ENCODE assay signal across 30 cellular contexts in genomic region chr2:181771355-181771754, GRCh38.
"Had no signal": no experiment of that assay in that cellular context is flagged by ENCODE, and none has a peak within 500 bp of the region (broad histone marks: within the 10 kb centered on the region; RNA-seq: fewer than 3 reads in every experiment).

No MANE protein-coding gene starts in this region.

- ATAC-seq: activated CD4-positive, alpha-beta T cell treated with anti-CD3 and anti-CD28 coated beads for 36 hours; gastrocnemius medialis; left lung; lower lobe of right lung; mucosa of descending colon; pancreas; psoas muscle; upper lobe of right lung had no signal

- H3K9me3 ChIP-seq: adrenal gland, colonic mucosa, esophagus squamous epithelium, gastrocnemius medialis, left lung, lower lobe of right lung, mucosa of descending colon, pancreas, psoas muscle, sigmoid colon, spleen, suprapubic skin, tibial artery, upper lobe of right lung had no signal

- DNase-seq: activated CD4-positive, alpha-beta T cell treated with anti-CD3 and anti-CD28 coated beads for 36 hours; activated CD4-positive, CD25-positive, alpha-beta regulatory T cell; activated CD8-positive, alpha-beta memory T cell treated with anti-CD3 and anti-CD28 coated beads for 24 hours; activated effector memory CD4-positive, alpha-beta T cell treated with Interleukin-2 at 50 U/mL for 16 hours; activated naive CD4-positive, alpha-beta T cell treated with Interleukin-2 at 50 U/mL for 16 hours; activated naive CD8-positive, alpha-beta T cell treated with anti-CD3 and anti-CD28 coated beads for 36 hours; adrenal gland; aorta; cerebellar nuclear complex; colonic mucosa; effector CD8-positive, alpha-beta T cell; esophagus squamous epithelium; gastrocnemius medialis; glutamatergic neuron; left lung; lower lobe of right lung; mucosa of descending colon; naive B cell; nucleus accumbens; pancreas; psoas muscle; sigmoid colon; spleen; stimulated activated naive CD4-positive, alpha-beta T cell; tibial artery; upper lobe of right lung had no signal

- FAIRE-seq: endometrium, islet of Langerhans, pancreas had no signal

- H3K27ac ChIP-seq: adrenal gland, cardiac muscle cell, colonic mucosa, esophagus squamous epithelium, gastrocnemius medialis, left lung, lower lobe of right lung, pancreas, psoas muscle, sigmoid colon, spleen, suprapubic skin, tibial artery, upper lobe of right lung had no signal

- H3K36me3 ChIP-seq: adrenal gland, cardiac muscle cell, colonic mucosa, esophagus squamous epithelium, gastrocnemius medialis, left lung, lower lobe of right lung, pancreas, sigmoid colon, spleen, suprapubic skin, tibial artery, upper lobe of right lung had no signal

- H3K27me3 ChIP-seq: adrenal gland, cardiac muscle cell, colonic mucosa, esophagus squamous epithelium, gastrocnemius medialis, left lung, pancreas, sigmoid colon, spleen, suprapubic skin, tibial artery, upper lobe of right lung had no signal

- H3K4me3 ChIP-seq: adrenal gland, cardiac muscle cell, colonic mucosa, esophagus squamous epithelium, gastrocnemius medialis, left lung, lower lobe of right lung, mucosa of descending colon, pancreas, psoas muscle, sigmoid colon, spleen, suprapubic skin, tibial artery, upper lobe of right lung had no signal

- H3K4me1 ChIP-seq: adrenal gland, colonic mucosa, esophagus squamous epithelium, gastrocnemius medialis, left lung, lower lobe of right lung, pancreas, psoas muscle, sigmoid colon, tibial artery, upper lobe of right lung had no signal
